Comparison of ENCODE assay signal across 22 cellular contexts in genomic region chr3:187490366-187490765, GRCh38.
"Had no signal": no experiment of that assay in that cellular context is flagged by ENCODE, and none has a peak within 500 bp of the region (broad histone marks: within the 10 kb centered on the region; RNA-seq: fewer than 3 reads in every experiment).

No MANE protein-coding gene starts in this region.

- H3K27me3 ChIP-seq: brain microvascular endothelial cell, gastrocnemius medialis, hepatocyte, right lobe of liver, tibial nerve had no signal

- H3K4me2 ChIP-seq: hepatocyte had no signal

- ATAC-seq: activated naive CD8-positive, alpha-beta T cell treated with anti-CD3 and anti-CD28 coated beads, Interleukin-2, amount 50 U/mL, for 24 hours; gastrocnemius medialis; left colon; natural killer cell; right lobe of liver; T-helper 17 cell had no signal

- H3K4me1 ChIP-seq: gastrocnemius medialis, right lobe of liver, tibial nerve had no signal

- H3K36me3 ChIP-seq: brain microvascular endothelial cell, gastrocnemius medialis, right lobe of liver, tibial nerve had no signal

- H3K4me3 ChIP-seq: gastrocnemius medialis, hepatocyte, right lobe of liver, tibial nerve had no signal

- H2AFZ ChIP-seq: hepatocyte had no signal

- H3K9me3 ChIP-seq: gastrocnemius medialis, right lobe of liver had no signal

- DNase-seq: activated CD4-positive, alpha-beta memory T cell treated with anti-CD3 and anti-CD28 coated beads, Interleukin-2, amount 10 ng/mL, durations not matched to agents 7 days and 5 days; activated CD4-positive, alpha-beta T cell treated with anti-CD3 and anti-CD28 coated beads, Interleukin-2, amount 10 ng/mL, durations not matched to agents 7 days and 5 days; activated CD4-positive, CD25-positive, alpha-beta regulatory T cell treated with anti-CD3 and anti-CD28 coated beads, Interleukin-2, amount 50 U/mL, for 72 hours; activated CD8-positive, alpha-beta memory T cell treated with anti-CD3 and anti-CD28 coated beads, Interleukin-2, amount 50 U/mL, for 48 hours; activated gamma-delta T cell; activated naive CD8-positive, alpha-beta T cell treated with anti-CD3 and anti-CD28 coated beads, Interleukin-2, amount 50 U/mL, for 24 hours; activated T-cell treated with anti-CD3 and anti-CD28 coated beads, Interleukin-2, amount 50 U/mL, for 24 hours; amygdala; brain microvascular endothelial cell; cortex of kidney; effector CD4-positive, alpha-beta T cell; gastrocnemius medialis; left colon; natural killer cell; posterior cingulate gyrus; right lobe of liver; stimulated activated CD4-positive, alpha-beta T cell treated with anti-CD3 and anti-CD28 coated beads, Interleukin-2, amount 100 ng/mL, for 48 hours; stimulated activated naive CD4-positive, alpha-beta T cell treated with Interleukin-2 at 50 U/mL for 16 hours; T-helper 17 cell; T1000 had no signal

- H3K27ac ChIP-seq: brain microvascular endothelial cell, gastrocnemius medialis, hepatocyte, right lobe of liver, tibial nerve had no signal
